In genomic region chr1:2086446-2087082, GRCh38 we compare ENCODE assay signal across 1 cellular context.
TF ChIP-seq lines count a peak whose summit lies in the region.

No MANE protein-coding gene starts in this region.

TF ChIP-seq in GM23338, 12 proteins besides CTCF, POLR2A, EP300 and RAD21 (continued from another document):
- TF ChIP-seq REST (IDR thresholded peaks at IDR 0.05; ENCODE audit: unreplicated experiment) (no peak), CREB1 (CRISPR knock-in tag; IDR thresholded peaks at IDR 0.05; ENCODE audit: low read depth) (no peak), STAT1 (IDR thresholded peaks at IDR 0.05; ENCODE audit: unreplicated experiment) (no peak)
